Comparison of ENCODE assay signal across 8 cellular contexts in the genomic region with DNA sequence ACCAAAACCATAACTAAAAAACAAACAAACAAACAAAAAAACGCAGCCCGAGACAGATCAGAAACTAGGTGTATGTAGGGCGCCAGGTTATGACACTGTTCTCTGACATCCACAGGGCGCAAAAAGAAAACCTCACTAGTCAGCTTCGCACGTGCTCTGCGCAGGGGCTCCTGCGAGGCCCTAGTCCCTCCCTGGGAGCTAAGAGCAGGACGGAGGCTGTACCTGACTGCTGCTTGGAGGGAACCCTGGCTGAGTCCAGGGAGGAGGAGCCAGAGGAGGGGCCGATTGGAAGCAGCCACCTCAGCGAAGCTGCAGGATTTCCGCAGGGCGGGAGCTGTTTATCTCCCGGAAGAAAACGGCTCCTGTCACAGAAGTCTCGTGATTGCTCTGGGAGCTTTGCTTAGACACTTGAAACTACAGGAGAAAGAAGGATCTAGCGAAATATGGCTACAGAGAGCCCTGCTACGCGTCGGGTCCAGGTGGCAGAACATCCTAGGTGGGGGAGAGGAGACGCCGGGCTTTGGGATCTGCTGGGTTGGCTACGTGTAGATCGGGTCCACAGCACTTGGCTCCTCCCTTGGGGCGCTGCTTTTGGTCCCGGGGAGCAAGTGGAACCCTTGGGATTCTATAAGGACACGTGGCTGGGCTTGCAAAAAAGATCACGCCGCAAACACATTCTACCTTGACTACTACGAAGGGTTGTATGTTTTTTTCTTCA. TPM values are rescaled to one million over a fixed set of nuclear protein-coding genes. Genes with fewer than 3 reads are reported as not detected.
DNase-seq lines count a peak whose midpoint lies in the region; ATAC-seq and TF ChIP-seq lines count a peak whose summit lies in the region.

Gene GALK2, plus strand, starts transcription at position 368 of the 718 bp plus-strand sequence. Its CDS starts 76 bp downstream, at position 444.

- no peaks in the 10 kb centered on the region for H3K9me3 ChIP-seq in muscle layer of duodenum (ENCODE audit: control insufficient read depth in 1 of 2, low read length in 2 of 2)

- peak within 1 kb of the TSS; percentile 59 to 78 for H3K4me3 ChIP-seq in muscle layer of duodenum (ENCODE audit: low read depth in 1 of 2, low read length in 2 of 2)

- H3K27ac ChIP-seq in muscle layer of duodenum (ENCODE audit: low read length): peak within 1 kb of the TSS; percentile 89

- ATAC-seq in GM21529 (IDR thresholded peaks at IDR 0.05; ENCODE audit: unreplicated experiment): peak; percentile 98
- ATAC-seq in activated T-cell treated with anti-CD3 and anti-CD28 coated beads, Interleukin-2, amount 50 U/mL, for 4 hours: peak; percentile 99 to 100
- ATAC-seq in esophagus mucosa: peak; percentile 99

- peak; percentile 56 for DNase-seq in DMS114 treated with DMSO at 0.1 percent for 48 hours (lab: John Stamatoyannopoulos, UW; ENCODE audit: unreplicated experiment)
- peak; percentile 62 for DNase-seq in activated T-cell treated with anti-CD3 and anti-CD28 coated beads, Interleukin-2, amount 50 U/mL, for 4 hours
- peak; percentile 51 to 59 for DNase-seq in stimulated activated CD8-positive, alpha-beta memory T cell treated with anti-CD3 and anti-CD28 coated beads, Interleukin-7, amount 100 ng/mL, for 4 hours (ENCODE audit: low read depth in 2 of 2)

- peaks cover 11 to 35% (median 27%) of the 10 kb centered on the region in 3 donors for H3K4me1 Mint-ChIP-seq in IgD-negative memory B cell
- peaks cover 40% of the 10 kb centered on the region for H3K4me1 Mint-ChIP-seq in activated T-cell treated with anti-CD3 and anti-CD28 coated beads, Interleukin-2, amount 50 U/mL, for 4 hours (ENCODE audit: low read depth)

- H3K27me3 Mint-ChIP-seq in IgD-negative memory B cell: no peaks in the 10 kb centered on the region
- H3K27me3 Mint-ChIP-seq in activated T-cell treated with anti-CD3 and anti-CD28 coated beads, Interleukin-2, amount 50 U/mL, for 4 hours (ENCODE audit: low read depth): no peaks in the 10 kb centered on the region

- H3K4me3 Mint-ChIP-seq in IgD-negative memory B cell: peak within 1 kb of the TSS; percentile 96 to 99 (median 97)
- peak within 1 kb of the TSS; percentile 96 for H3K4me3 Mint-ChIP-seq in activated T-cell treated with anti-CD3 and anti-CD28 coated beads, Interleukin-2, amount 50 U/mL, for 4 hours

- peak within 1 kb of the TSS; percentile 93 to 99 (median 96) for H3K27ac Mint-ChIP-seq in IgD-negative memory B cell

- H3K36me3 Mint-ChIP-seq in IgD-negative memory B cell: peaks cover 2% of the 10 kb centered on the region
- peaks cover 4% of the 10 kb centered on the region for H3K36me3 Mint-ChIP-seq in activated T-cell treated with anti-CD3 and anti-CD28 coated beads, Interleukin-2, amount 50 U/mL, for 4 hours (ENCODE audit: insufficient read depth)

- no peaks in the 10 kb centered on the region for H3K27me3 ChIP-seq in muscle layer of duodenum (ENCODE audit: low read depth, low read length)

- H3K9me3 Mint-ChIP-seq in IgD-negative memory B cell: no peaks in the 10 kb centered on the region
- H3K9me3 Mint-ChIP-seq in activated T-cell treated with anti-CD3 and anti-CD28 coated beads, Interleukin-2, amount 50 U/mL, for 4 hours: no peaks in the 10 kb centered on the region

- peaks cover 4 to 6% of the 10 kb centered on the region in 2 donors for H3K4me1 ChIP-seq in muscle layer of duodenum (ENCODE audit: control insufficient read depth in 1 of 2, insufficient read depth in 2 of 2, low read length in 2 of 2)

- no peaks in the 10 kb centered on the region for H3K36me3 ChIP-seq in muscle layer of duodenum (ENCODE audit: control insufficient read depth in 1 of 2, insufficient read depth in 2 of 2, low read length in 2 of 2)

TF ChIP-seq in PFSK-1, 5 proteins besides CTCF, POLR2A, EP300 and RAD21:
- TF ChIP-seq SIN3A (IDR thresholded peaks at IDR 0.05; ENCODE audit: borderline replicate concordance, insufficient read depth, low read length): peak; percentile 72; the same call in 1 of the 2 replicates
- TF ChIP-seq, protein P1, sequence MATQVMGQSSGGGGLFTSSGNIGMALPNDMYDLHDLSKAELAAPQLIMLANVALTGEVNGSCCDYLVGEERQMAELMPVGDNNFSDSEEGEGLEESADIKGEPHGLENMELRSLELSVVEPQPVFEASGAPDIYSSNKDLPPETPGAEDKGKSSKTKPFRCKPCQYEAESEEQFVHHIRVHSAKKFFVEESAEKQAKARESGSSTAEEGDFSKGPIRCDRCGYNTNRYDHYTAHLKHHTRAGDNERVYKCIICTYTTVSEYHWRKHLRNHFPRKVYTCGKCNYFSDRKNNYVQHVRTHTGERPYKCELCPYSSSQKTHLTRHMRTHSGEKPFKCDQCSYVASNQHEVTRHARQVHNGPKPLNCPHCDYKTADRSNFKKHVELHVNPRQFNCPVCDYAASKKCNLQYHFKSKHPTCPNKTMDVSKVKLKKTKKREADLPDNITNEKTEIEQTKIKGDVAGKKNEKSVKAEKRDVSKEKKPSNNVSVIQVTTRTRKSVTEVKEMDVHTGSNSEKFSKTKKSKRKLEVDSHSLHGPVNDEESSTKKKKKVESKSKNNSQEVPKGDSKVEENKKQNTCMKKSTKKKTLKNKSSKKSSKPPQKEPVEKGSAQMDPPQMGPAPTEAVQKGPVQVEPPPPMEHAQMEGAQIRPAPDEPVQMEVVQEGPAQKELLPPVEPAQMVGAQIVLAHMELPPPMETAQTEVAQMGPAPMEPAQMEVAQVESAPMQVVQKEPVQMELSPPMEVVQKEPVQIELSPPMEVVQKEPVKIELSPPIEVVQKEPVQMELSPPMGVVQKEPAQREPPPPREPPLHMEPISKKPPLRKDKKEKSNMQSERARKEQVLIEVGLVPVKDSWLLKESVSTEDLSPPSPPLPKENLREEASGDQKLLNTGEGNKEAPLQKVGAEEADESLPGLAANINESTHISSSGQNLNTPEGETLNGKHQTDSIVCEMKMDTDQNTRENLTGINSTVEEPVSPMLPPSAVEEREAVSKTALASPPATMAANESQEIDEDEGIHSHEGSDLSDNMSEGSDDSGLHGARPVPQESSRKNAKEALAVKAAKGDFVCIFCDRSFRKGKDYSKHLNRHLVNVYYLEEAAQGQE (IDR thresholded peaks at IDR 0.05; ENCODE audit: insufficient read depth in 1 of 2, low read depth in 2 of 2, low read length in 2 of 2): 0 out of 4 replicates have a peak, but pooled peaks of 1 of the 2 experiments have one; percentile 24
- TF ChIP-seq POLR2AphosphoS5 (IDR thresholded peaks at IDR 0.05; ENCODE audit: low read depth, low read length): peak; percentile 91
- TF ChIP-seq FOXP2 (optimal IDR thresholded peaks at IDR 0.05; ENCODE audit: borderline replicate concordance, extremely low read depth, extremely low read length, insufficient read depth): peak; percentile 64
- peak; percentile 42; the same call in 1 of the 2 replicates for TF ChIP-seq TAF1 (IDR thresholded peaks at IDR 0.05; ENCODE audit: borderline replicate concordance, insufficient read depth, low read length)

RNA-seq across cellular contexts. Expression of gene GALK2, which starts in this region (rescaled TPM):
- polyA plus RNA-seq in IgD-negative memory B cell: 16.2 TPM
- 34.6 TPM for polyA plus RNA-seq in PFSK-1 (2012; ENCODE audit: insufficient read length, low read depth)
- total RNA-seq in activated T-cell treated with anti-CD3 and anti-CD28 coated beads, Interleukin-2, amount 50 U/mL, for 4 hours: 10 to 100 TPM; 23.0 to 25.6 (median 24.5) TPM
- total RNA-seq in esophagus mucosa: 16.7 TPM

Comparison
In these comparisons a context has a peak if more than half of its experiments do, and no peak if none do; other contexts are left out.
1. Peak in every context shown above with its lines: DNase-seq, ATAC-seq, H3K4me3 ChIP-seq and H3K27ac ChIP-seq.